In genomic region chr2:108577099-108577498, GRCh38 we compare ENCODE assay signal across 18 cellular contexts. TPM values are rescaled to one million over a fixed set of nuclear protein-coding genes. Genes with fewer than 3 reads are reported as not detected.
DNase-seq lines count a peak whose midpoint lies in the region; ATAC-seq and TF ChIP-seq lines count a peak whose summit lies in the region.
"Had no signal": no experiment of that assay in that cellular context is flagged by ENCODE, and none has a peak within 500 bp of the region (broad histone marks: within the 10 kb centered on the region; RNA-seq: fewer than 3 reads in every experiment).

No MANE protein-coding gene starts in this region.

- H3K79me2 ChIP-seq in H9 (ENCODE audit: insufficient read depth, low read length) = peaks cover 2% of the 10 kb centered on the region; the same call in 1 of the 2 replicates

- no peak overlapping the region for H4K8ac ChIP-seq in H9 (replicated peaks; ENCODE audit: insufficient read length, low read depth, low read length)

- H3K79me1 ChIP-seq in H9 (ENCODE audit: insufficient read depth, low read depth, low read length, poor library complexity, severe bottlenecking) = no peaks in the 10 kb centered on the region

- no peak overlapping the region for H3K56ac ChIP-seq in H9 (ENCODE audit: insufficient read length, low read depth, low read length)

- no peak overlapping the region for H2BK120ac ChIP-seq in H9 (ENCODE audit: low read depth, low read length, poor library complexity, severe bottlenecking)

- no peak overlapping the region for H3K23ac ChIP-seq in H9 (ENCODE audit: insufficient read length, low read depth, low read length)

- DNase-seq in H9 (no peak), SJSA1 (ENCODE audit: low read depth in 1 of 2, low spot score in 2 of 2) (no peak), colonic mucosa (no peak)
- DNase-seq in stimulated activated effector memory CD8-positive, alpha-beta T cell treated with anti-CD3 and anti-CD28 coated beads, Interleukin-12 subunit alpha, Interleukin-12 subunit beta, amount 100 ng/mL, for 72 hours (ENCODE audit: low spot score in 2 of 2) = peak in 1 of 2 donors; percentile 28
- no peak for DNase-seq in stimulated activated CD4-positive, alpha-beta T cell treated with anti-CD3 and anti-CD28 coated beads, Interleukin-2, amount 100 ng/mL, for 48 hours
- no peak for DNase-seq in stimulated activated CD4-positive, alpha-beta T cell treated with anti-CD3 and anti-CD28 coated beads, Interleukin-1b, Interleukin-23, amount 100 ng/mL, for 48 hours
- DNase-seq: ACHN, DMS 273 treated with DMSO at 0.1 percent for 48 hours, DND-41, KBM-7, NCI-H1105 treated with DMSO at 0.1 percent for 48 hours, NCI-H1694, NCI-H2227 treated with DMSO at 0.1 percent for 48 hours, NCI-H510A treated with DMSO at 0.1 percent for 48 hours, NCI-H774, SIG-M5 had no signal

- TF ChIP-seq CTCF in H9 (conservative IDR thresholded peaks at IDR 0.05) (no peak), colonic mucosa (IDR thresholded peaks at IDR 0.05) (no peak)

- no CpG with 5 or more reads among the region's 9 CpGs for WGBS in H9 (ENCODE audit: extremely low coverage, insufficient read length, low lambda C conversion rate)

- H3T11ph ChIP-seq in H9 (ENCODE audit: low read length) = no peak overlapping the region

- no peak overlapping the region for H3K14ac ChIP-seq in H9 (ENCODE audit: insufficient read depth, low read length)

- H3K4me3 ChIP-seq in SJSA1 (no peak overlapping the region), colonic mucosa (no peak overlapping the region)

- no peak overlapping the region for H2AK5ac ChIP-seq in H9 (ENCODE audit: insufficient read length, low read length)

- no peaks in the 10 kb centered on the region for H3K23me2 ChIP-seq in H9 (ENCODE audit: insufficient read length, low read depth, low read length, poor library complexity, severe bottlenecking)

- no peak overlapping the region for H4K91ac ChIP-seq in H9 (ENCODE audit: insufficient read length, low read depth, low read length)

- H3K4me3 Mint-ChIP-seq in H9 = no peak overlapping the region
- H3K4me3 Mint-ChIP-seq in stimulated activated effector memory CD8-positive, alpha-beta T cell treated with anti-CD3 and anti-CD28 coated beads, Interleukin-12 subunit alpha, Interleukin-12 subunit beta, amount 100 ng/mL, for 72 hours = no peak overlapping the region

- no peaks in the 10 kb centered on the region for H3K9me3 Mint-ChIP-seq in H9
- no peaks in the 10 kb centered on the region for H3K9me3 Mint-ChIP-seq in stimulated activated effector memory CD8-positive, alpha-beta T cell treated with anti-CD3 and anti-CD28 coated beads, Interleukin-12 subunit alpha, Interleukin-12 subunit beta, amount 100 ng/mL, for 72 hours

- H3K27me3 Mint-ChIP-seq in H9 (ENCODE audit: low read depth) = no peaks in the 10 kb centered on the region

- H2BK5ac ChIP-seq in H9 (ENCODE audit: insufficient read length, low read length) = no peak overlapping the region

- H3K9me3 ChIP-seq in H9 (ENCODE audit: control insufficient read depth, low read depth, low read length) = no peaks in the 10 kb centered on the region
- H3K9me3 ChIP-seq in SJSA1 (replicated peaks) = no peaks in the 10 kb centered on the region
- no peaks in the 10 kb centered on the region for H3K9me3 ChIP-seq in colonic mucosa

- no peaks in the 10 kb centered on the region for H4K20me1 ChIP-seq in H9 (ENCODE audit: control insufficient read depth, insufficient read depth, insufficient read length)

- intact Hi-C loops in colonic mucosa (cut with DNase I) = no loop called here

- H2BK15ac ChIP-seq in H9 (ENCODE audit: low read depth, low read length) = no peak overlapping the region

- H3K18ac ChIP-seq in H9 (ENCODE audit: insufficient read length, low read depth, low read length) = no peak overlapping the region

- no peaks in the 10 kb centered on the region for H3K27me3 ChIP-seq in H9 (ENCODE audit: insufficient read depth, low read length)
- H3K27me3 ChIP-seq in SJSA1 (replicated peaks) = no peaks in the 10 kb centered on the region
- H3K27me3 ChIP-seq in colonic mucosa = no peaks in the 10 kb centered on the region

- no peak overlapping the region for H3K4me2 ChIP-seq in H9 (ENCODE audit: insufficient read depth, insufficient read length, low read length)

- peaks cover 3% of the 10 kb centered on the region; the same call in 1 of the 2 replicates for H3K4me1 ChIP-seq in H9 (ENCODE audit: insufficient read depth, low read length)
- H3K4me1 ChIP-seq in SJSA1 (replicated peaks) = peaks cover 91% of the 10 kb centered on the region
- H3K4me1 ChIP-seq in colonic mucosa = no peaks in the 10 kb centered on the region

- H2AFZ ChIP-seq in H9 (ENCODE audit: low read length) = no peak overlapping the region

- H3K27ac ChIP-seq in H9 (ENCODE audit: insufficient read length, low read depth, low read length) (no peak overlapping the region), SJSA1 (peak overlapping the region; percentile 85), colonic mucosa (peak overlapping the region; percentile 12)
- H3K27ac ChIP-seq: C4-2B had no signal

- H3K36me3 ChIP-seq in SJSA1 (no peaks in the 10 kb centered on the region), colonic mucosa (no peaks in the 10 kb centered on the region)

- no peaks in the 10 kb centered on the region for H3K36me3 Mint-ChIP-seq in H9 (ENCODE audit: insufficient read depth in 1 of 3, low read depth in 3 of 3)
- no peaks in the 10 kb centered on the region for H3K36me3 Mint-ChIP-seq in stimulated activated effector memory CD8-positive, alpha-beta T cell treated with anti-CD3 and anti-CD28 coated beads, Interleukin-12 subunit alpha, Interleukin-12 subunit beta, amount 100 ng/mL, for 72 hours

- H3K4me1 Mint-ChIP-seq in H9 = peaks cover 28 to 29% of the 10 kb centered on the region in 2 experiments
- H3K4me1 Mint-ChIP-seq in stimulated activated effector memory CD8-positive, alpha-beta T cell treated with anti-CD3 and anti-CD28 coated beads, Interleukin-12 subunit alpha, Interleukin-12 subunit beta, amount 100 ng/mL, for 72 hours = peaks cover 36% of the 10 kb centered on the region

- H2BK20ac ChIP-seq in H9 (ENCODE audit: low read depth, low read length, poor library complexity, severe bottlenecking) = no peak overlapping the region

- H2BK12ac ChIP-seq in H9 (ENCODE audit: insufficient read length, low read depth, low read length) = no peak overlapping the region

- H3K9ac ChIP-seq in H9 (ENCODE audit: extremely low read depth, insufficient read length, low read length) (no peak overlapping the region), colonic mucosa (ENCODE audit: low read depth in 2 of 2, low read length in 2 of 2) (no peak overlapping the region)

- H3K27ac Mint-ChIP-seq in H9 = peak overlapping the region in 2 of 3 experiments; percentile 69 to 88; a peak in 5 of 7 replicates
- peak overlapping the region; percentile 46 for H3K27ac Mint-ChIP-seq in stimulated activated effector memory CD8-positive, alpha-beta T cell treated with anti-CD3 and anti-CD28 coated beads, Interleukin-12 subunit alpha, Interleukin-12 subunit beta, amount 100 ng/mL, for 72 hours

- no peak overlapping the region for H3K4ac ChIP-seq in H9 (ENCODE audit: low read depth, low read length)

- H4K5ac ChIP-seq in H9 (ENCODE audit: insufficient read length, low read depth, low read length) = no peak overlapping the region

- no peak for ATAC-seq in stimulated activated effector memory CD8-positive, alpha-beta T cell treated with anti-CD3 and anti-CD28 coated beads, Interleukin-12 subunit alpha, Interleukin-12 subunit beta, amount 100 ng/mL, for 72 hours
- no peak for ATAC-seq in GM21515 (IDR thresholded peaks at IDR 0.05; ENCODE audit: unreplicated experiment)

RNA-seq across cellular contexts. Expression of gene LIMS1, which starts 42.8 kb away (rescaled TPM):
- total RNA-seq in H9 (2021) (33.4 and 37.7 TPM in 2 replicates), colonic mucosa (10 to 100 TPM; 34.1 to 50.3 TPM)
- total RNA-seq in SJSA1 (2014; rRNA removed; shearing (Covaris generic)) = 106 and 169 TPM in 2 replicates
